ENCODE assay signal across 22 cellular contexts in the genomic region with DNA sequence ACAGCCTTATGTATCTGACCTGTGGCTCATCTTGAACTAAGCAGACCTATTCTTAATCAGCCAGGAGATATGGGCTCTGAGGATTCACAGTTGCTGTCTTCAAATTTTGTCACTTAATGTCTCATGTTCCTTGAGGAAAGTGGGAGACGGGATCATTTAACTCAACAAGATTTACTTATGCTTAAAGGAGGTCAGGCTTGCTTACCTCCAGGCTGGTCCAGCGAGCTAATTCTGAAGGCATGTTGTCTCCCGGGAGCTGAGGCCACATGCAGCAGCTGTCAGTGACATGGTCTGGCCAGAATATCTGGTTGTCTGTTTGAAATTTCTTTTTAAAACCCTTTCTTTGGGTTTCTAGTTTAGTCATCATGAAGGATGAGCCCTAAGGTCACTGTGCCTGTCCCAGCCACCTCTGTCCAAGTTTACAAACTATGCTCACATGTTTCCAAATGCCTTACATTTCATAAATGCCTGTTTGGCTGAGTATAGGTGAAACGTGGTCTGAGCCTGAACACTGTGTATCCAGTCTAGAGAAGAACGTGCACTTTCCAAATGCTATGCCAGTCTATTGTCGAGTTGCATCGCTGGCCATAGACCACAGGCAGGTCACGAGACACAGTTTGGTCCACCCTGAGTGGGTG. TPM values are rescaled to one million over a fixed set of nuclear protein-coding genes. Genes with fewer than 3 reads are reported as not detected.
DNase-seq lines count a peak whose midpoint lies in the region; ATAC-seq and TF ChIP-seq lines count a peak whose summit lies in the region.
"Had no signal": no experiment of that assay in that cellular context is flagged by ENCODE, and none has a peak within 500 bp of the region (broad histone marks: within the 10 kb centered on the region; RNA-seq: fewer than 3 reads in every experiment).

No MANE protein-coding gene starts in this region.

- H3K4me3 ChIP-seq in BLaER1 (no peak overlapping the region), WERI-Rb-1 (ENCODE audit: low read depth, low read length) (no peak overlapping the region)
- H3K4me3 ChIP-seq: GM12878 had no signal

- H3K27me3 Mint-ChIP-seq in glutamatergic neuron (ENCODE audit: unreplicated experiment): no peaks in the 10 kb centered on the region
- H3K27me3 Mint-ChIP-seq in osteocyte (ENCODE audit: unreplicated experiment): no peaks in the 10 kb centered on the region
- H3K27me3 Mint-ChIP-seq: naive B cell; stimulated activated naive CD8-positive, alpha-beta T cell treated with anti-CD3 and anti-CD28 coated beads, Interleukin-15, amount 100 ng/mL, for 72 hours had no signal

- peak overlapping the region; percentile 8; the same call in 1 of the 2 replicates for H3K4me2 ChIP-seq in BLaER1

- H3K36me3 Mint-ChIP-seq in glutamatergic neuron (ENCODE audit: unreplicated experiment): no peaks in the 10 kb centered on the region
- H3K36me3 Mint-ChIP-seq in osteocyte (ENCODE audit: unreplicated experiment): no peaks in the 10 kb centered on the region
- H3K36me3 Mint-ChIP-seq: naive B cell had no signal

- intact Hi-C loops in sciatic nerve (cut with DNase I): no loop called here

- no peaks in the 10 kb centered on the region for H3K36me3 ChIP-seq in BLaER1
- no peaks in the 10 kb centered on the region for H3K36me3 ChIP-seq in WERI-Rb-1

- H3K4me1 Mint-ChIP-seq in glutamatergic neuron (ENCODE audit: low read depth, unreplicated experiment) (peaks cover 12% of the 10 kb centered on the region), osteocyte (ENCODE audit: unreplicated experiment) (peaks cover 55% of the 10 kb centered on the region)
- H3K4me1 Mint-ChIP-seq: naive B cell; stimulated activated naive CD8-positive, alpha-beta T cell treated with anti-CD3 and anti-CD28 coated beads, Interleukin-15, amount 100 ng/mL, for 72 hours had no signal

- peaks cover 9% of the 10 kb centered on the region; the same call in 1 of the 2 replicates for H3K4me1 ChIP-seq in BLaER1

- H3K27ac ChIP-seq in BLaER1 (no peak overlapping the region), WERI-Rb-1 (no peak overlapping the region)

- H3K4me3 Mint-ChIP-seq in glutamatergic neuron (ENCODE audit: unreplicated experiment): no peak overlapping the region
- no peak overlapping the region for H3K4me3 Mint-ChIP-seq in osteocyte (ENCODE audit: unreplicated experiment)
- H3K4me3 Mint-ChIP-seq: dendritic cell treated with granulocyte-macrophage colony-stimulating factor and Interleukin-4, amounts not matched to agents 40 ng/mL and 50 ng/mL, for 4 days; naive B cell; stimulated activated naive CD8-positive, alpha-beta T cell treated with anti-CD3 and anti-CD28 coated beads, Interleukin-15, amount 100 ng/mL, for 72 hours had no signal

- H3K9me3 ChIP-seq in BLaER1 (no peaks in the 10 kb centered on the region), WERI-Rb-1 (ENCODE audit: severe bottlenecking) (peaks cover 2% of the 10 kb centered on the region)

- TF ChIP-seq CTCF in WERI-Rb-1 (IDR thresholded peaks at IDR 0.05; ENCODE audit: low read depth, low read length) (no peak), glutamatergic neuron (IDR thresholded peaks at IDR 0.05; ENCODE audit: partially characterized antibody, unreplicated experiment) (no peak), osteocyte (IDR thresholded peaks at IDR 0.05) (no peak)

- ATAC-seq in sciatic nerve (no peak), GM18517 (IDR thresholded peaks at IDR 0.05; ENCODE audit: unreplicated experiment) (no peak), HG02938 (IDR thresholded peaks at IDR 0.05; ENCODE audit: unreplicated experiment) (no peak)
- ATAC-seq: activated CD4-positive, CD25-positive, alpha-beta regulatory T cell treated with anti-CD3 and anti-CD28 coated beads, Interleukin-2, amount 50 U/mL, for 24 hours; esophagus mucosa; GM12878; stimulated activated naive CD8-positive, alpha-beta T cell treated with anti-CD3 and anti-CD28 coated beads, Interleukin-15, amount 100 ng/mL, for 72 hours had no signal

- H3K27ac Mint-ChIP-seq in glutamatergic neuron (ENCODE audit: unreplicated experiment) (no peak overlapping the region), osteocyte (ENCODE audit: unreplicated experiment) (peak overlapping the region; percentile 65)
- H3K27ac Mint-ChIP-seq: dendritic cell treated with granulocyte-macrophage colony-stimulating factor and Interleukin-4, amounts not matched to agents 40 ng/mL and 50 ng/mL, for 4 days; naive B cell; stimulated activated naive CD8-positive, alpha-beta T cell treated with anti-CD3 and anti-CD28 coated beads, Interleukin-15, amount 100 ng/mL, for 72 hours had no signal

- H3K9me3 Mint-ChIP-seq in glutamatergic neuron (ENCODE audit: unreplicated experiment) (no peaks in the 10 kb centered on the region), osteocyte (ENCODE audit: unreplicated experiment) (no peaks in the 10 kb centered on the region)
- H3K9me3 Mint-ChIP-seq: dendritic cell treated with granulocyte-macrophage colony-stimulating factor and Interleukin-4, amounts not matched to agents 40 ng/mL and 50 ng/mL, for 4 days had no signal

- DNase-seq in WERI-Rb-1 (peak; percentile 14), glutamatergic neuron (peak; percentile 19), osteocyte (ENCODE audit: extremely low spot score, unreplicated experiment) (no peak), sciatic nerve (ENCODE audit: low spot score) (no peak), T-helper 1 cell (no peak)
- DNase-seq: activated gamma-delta T cell; anterior cingulate cortex; naive B cell; NCI-H1436 treated with DMSO at 0.1 percent for 48 hours; NK-92 treated with Interleukin-12 subunit alpha and Interleukin-12 subunit beta, amount 100 ng/mL, for 24 hours; stimulated activated naive CD8-positive, alpha-beta T cell treated with anti-CD3 and anti-CD28 coated beads, Interleukin-15, amount 100 ng/mL, for 72 hours had no signal

- H4K20me1 ChIP-seq in BLaER1: no peaks in the 10 kb centered on the region

- H3K27me3 ChIP-seq in BLaER1 (no peaks in the 10 kb centered on the region), WERI-Rb-1 (ENCODE audit: insufficient read depth, low read depth, severe bottlenecking) (no peaks in the 10 kb centered on the region)

- no peak overlapping the region for H3K9ac ChIP-seq in BLaER1

RNA-seq across cellular contexts. Expression of gene LRTM1, which starts 26.8 kb away (rescaled TPM):
- total RNA-seq in glutamatergic neuron (ENCODE audit: unreplicated experiment): not detected
- total RNA-seq in osteocyte: not detected in 2 replicates
- not detected for total RNA-seq in sciatic nerve
- total RNA-seq: esophagus mucosa; GM12878; H1; liver; pulmonary artery endothelial cell; T-helper 2 cell treated with Interferon-gamma antibody and Interleukin-4, amounts not matched to agents 100 ng/mL and 5 ng/mL, for 36 hours had no signal

Comparison
In these comparisons a context has a peak if more than half of its experiments do, and no peak if none do; other contexts are left out.
1. DNase-seq: peak in WERI-Rb-1 (single experiment) and glutamatergic neuron (single experiment); none in osteocyte (single experiment), sciatic nerve (single experiment) and T-helper 1 cell (0 of 5).